7 cellular contexts compared by ENCODE assay signal in the genomic region with DNA sequence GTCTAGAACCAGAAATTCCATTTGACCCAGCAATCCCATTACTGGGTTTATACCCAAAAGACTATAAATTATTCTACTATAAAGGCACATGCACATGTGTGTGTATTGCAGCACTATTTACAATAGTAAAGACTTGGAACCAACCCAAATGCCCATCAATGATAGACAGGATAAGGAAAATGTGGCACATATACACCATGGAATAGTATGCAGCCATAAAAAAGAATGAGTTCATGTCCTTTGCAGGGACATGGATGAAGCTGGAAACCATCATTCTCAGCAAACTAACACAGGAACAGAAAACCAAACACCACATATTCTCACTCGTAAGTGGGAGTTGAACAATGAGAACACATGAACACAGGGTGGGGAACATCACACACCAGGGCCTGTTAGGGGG. TPM values are rescaled to one million over a fixed set of nuclear protein-coding genes. Genes with fewer than 3 reads are reported as not detected.
"Had no signal": no experiment of that assay in that cellular context is flagged by ENCODE, and none has a peak within 500 bp of the region (broad histone marks: within the 10 kb centered on the region; RNA-seq: fewer than 3 reads in every experiment).

No MANE protein-coding gene starts in this region.

RNA-seq across cellular contexts. Expression of gene XCL2, which starts 57.0 kb away (rescaled TPM):
- total RNA-seq: GM23248, GM23338, H1, H4, H7, H9, HFFc6 had no signal
- polyA plus RNA-seq: GM23248, GM23338, H1 had no signal
